ENCODE assay signal across 16 cellular contexts in the genomic region with DNA sequence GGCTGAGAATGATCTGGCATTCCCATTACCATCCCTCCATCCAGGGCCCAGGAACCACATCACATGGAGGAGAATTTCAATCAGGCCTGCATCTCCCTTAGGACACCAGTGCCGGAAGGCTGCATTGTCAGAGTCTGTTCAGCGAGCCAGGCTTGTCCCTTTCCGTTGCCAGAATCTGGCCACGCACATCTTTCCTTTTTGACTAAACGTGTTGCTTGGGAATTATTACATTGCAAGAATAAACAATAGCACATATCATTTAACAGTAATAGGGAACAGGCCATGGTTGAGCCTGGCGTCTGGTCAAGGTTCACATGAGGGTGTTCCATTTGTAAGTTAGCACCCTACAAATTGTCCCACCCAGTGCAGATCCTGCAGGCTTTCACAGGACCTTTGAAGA. TPM values are rescaled to one million over a fixed set of nuclear protein-coding genes. Genes with fewer than 3 reads are reported as not detected.
DNase-seq lines count a peak whose midpoint lies in the region; ATAC-seq and TF ChIP-seq lines count a peak whose summit lies in the region.
"Had no signal": no experiment of that assay in that cellular context is flagged by ENCODE, and none has a peak within 500 bp of the region (broad histone marks: within the 10 kb centered on the region; RNA-seq: fewer than 3 reads in every experiment).

No MANE protein-coding gene starts in this region.

- no peak for DNase-seq in Right ventricle myocardium inferior (ENCODE audit: missing footprints)
- DNase-seq in cardiac septum (ENCODE audit: low spot score) = no peak
- DNase-seq in left cardiac atrium = peak; percentile 36
- DNase-seq in osteoblast (ENCODE audit: insufficient read length, low spot score, missing footprints) = no peak
- DNase-seq in GM10266 (ENCODE audit: extremely low spot score) = no peak
- DNase-seq in NCI-H1694 treated with DMSO at 0.1 percent for 48 hours (lab: John Stamatoyannopoulos, UW) = no peak
- DNase-seq in glomerular visceral epithelial cell (ENCODE audit: extremely low spot score) = no peak
- DNase-seq in thyroid gland = no peak
- DNase-seq: CD8-positive, alpha-beta memory T cell; NCI-H1105; NCI-H446; NCI-H748 treated with DMSO at 0.1 percent for 48 hours had no signal

- H3K27ac ChIP-seq in osteoblast (ENCODE audit: low read depth, low read length) (no peak overlapping the region), thyroid gland (no peak overlapping the region)
- H3K27ac ChIP-seq: 22Rv1, BLaER1, KMS-11 had no signal

- H3K4me2 ChIP-seq in osteoblast (ENCODE audit: insufficient read depth, low read length) = no peak overlapping the region
- H3K4me2 ChIP-seq: BLaER1, KMS-11 had no signal

- H3K79me2 ChIP-seq in osteoblast (ENCODE audit: insufficient read depth, low read length) = no peaks in the 10 kb centered on the region

- no peaks in the 10 kb centered on the region for H3K4me1 ChIP-seq in osteoblast (ENCODE audit: insufficient read depth, low read length)
- no peaks in the 10 kb centered on the region for H3K4me1 ChIP-seq in thyroid gland
- H3K4me1 ChIP-seq: BLaER1 had no signal

- H3K9me3 ChIP-seq in osteoblast (ENCODE audit: low read depth, low read length) = no peaks in the 10 kb centered on the region
- no peaks in the 10 kb centered on the region for H3K9me3 ChIP-seq in thyroid gland
- H3K9me3 ChIP-seq: BLaER1 had no signal

- no peaks in the 10 kb centered on the region for H3K36me3 ChIP-seq in osteoblast (ENCODE audit: insufficient read depth, low read length)
- H3K36me3 ChIP-seq in thyroid gland = no peaks in the 10 kb centered on the region
- H3K36me3 ChIP-seq: BLaER1 had no signal

- no peaks in the 10 kb centered on the region for H4K20me1 ChIP-seq in osteoblast (ENCODE audit: insufficient read depth, low read length)
- H4K20me1 ChIP-seq: BLaER1 had no signal

- peak; percentile 78 for ATAC-seq in Right ventricle myocardium inferior
- ATAC-seq in left cardiac atrium = peak; percentile 75 to 83
- ATAC-seq: HepG2 had no signal

- H3K4me3 ChIP-seq in osteoblast (ENCODE audit: insufficient read depth, low read length) (no peak overlapping the region), thyroid gland (replicated peaks in 1 of 3) (no peak overlapping the region)
- H3K4me3 ChIP-seq: BLaER1 had no signal

- intact Hi-C loops in Right ventricle myocardium inferior (cut with DNase I) (loop anchor here (5.0 kb wide), 1 partner anchor 40 kb away; the partner anchor contains the start of gene SOBP), cardiac septum (cut with DNase I) (no loop called here), left cardiac atrium (cut with DNase I) (no loop called here), thyroid gland (cut with DNase I) (no loop called here)

- no peak for TF ChIP-seq POLR2A in thyroid gland (IDR thresholded peaks at IDR 0.05)

- TF ChIP-seq CTCF in osteoblast (IDR thresholded peaks at IDR 0.05; ENCODE audit: extremely low read depth, low read depth, low read length) (no peak), GM10266 (IDR thresholded peaks at IDR 0.05; ENCODE audit: control insufficient read depth, insufficient read depth, low read depth, missing control alignments) (no peak), thyroid gland (IDR thresholded peaks at IDR 0.05) (no peak)

- 74 to 78% methylated on average over 6 of the region's 6 CpGs for WGBS in thyroid gland, 2 donors

- peak overlapping the region; percentile 7 for H2AFZ ChIP-seq in osteoblast (ENCODE audit: low read length)

- no peaks in the 10 kb centered on the region for H3K27me3 ChIP-seq in osteoblast (ENCODE audit: insufficient read depth, low read length)
- no peaks in the 10 kb centered on the region for H3K27me3 ChIP-seq in thyroid gland
- H3K27me3 ChIP-seq: BLaER1 had no signal

RNA-seq across cellular contexts. Expression of gene SOBP, which starts 42.8 kb away (rescaled TPM):
- 16.4 TPM for total RNA-seq in Right ventricle myocardium inferior
- 28.7 TPM for total RNA-seq in cardiac septum
- total RNA-seq in left cardiac atrium = 10 to 100 TPM; 13.6 to 14.4 TPM
- 3.6 and 12.1 TPM in 2 replicates for total RNA-seq in osteoblast
- total RNA-seq in thyroid gland = 10 to 100 TPM in 3 of 4 donors, 1 to 10 TPM in 1; 5.6 to 21.4 (median 18.1) TPM
